ENCODE assay signal across 24 cellular contexts in the genomic region with DNA sequence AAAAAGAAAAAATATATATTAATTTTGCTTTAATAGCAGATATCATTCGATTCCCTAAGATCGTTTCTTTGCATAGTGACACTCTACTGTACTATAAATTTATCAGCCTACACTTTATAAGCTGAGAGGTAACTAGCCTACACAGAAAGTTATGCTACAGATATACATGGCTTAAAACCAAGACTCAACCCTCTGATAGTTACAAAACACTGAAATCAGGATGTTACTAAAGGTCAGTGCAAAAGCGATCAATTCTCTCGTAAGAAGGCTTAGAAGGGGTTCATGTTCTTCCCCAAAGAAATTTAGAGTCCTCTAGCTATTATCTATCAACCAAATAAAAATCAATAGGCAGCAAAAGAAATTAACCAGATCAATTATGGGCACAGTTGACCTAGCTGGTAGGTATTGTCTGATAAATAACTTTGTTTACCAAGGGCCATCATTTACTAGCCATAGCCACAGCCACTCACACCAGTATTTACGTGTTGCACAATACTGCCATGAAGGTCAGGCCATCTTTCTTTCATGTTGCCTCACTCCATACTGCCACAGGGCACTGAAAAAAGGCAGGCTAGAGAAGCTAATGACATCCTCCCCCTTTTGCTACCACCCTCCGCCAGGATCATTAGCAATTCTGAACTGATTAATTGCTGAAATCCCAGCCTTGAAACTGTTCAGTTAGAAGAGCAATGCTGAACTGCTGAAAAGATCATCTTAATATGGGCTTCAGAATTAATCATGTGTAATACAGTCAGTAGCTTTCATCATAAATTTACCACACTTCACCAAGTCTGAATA. TPM values are rescaled to one million over a fixed set of nuclear protein-coding genes. Genes with fewer than 3 reads are reported as not detected.
DNase-seq lines count a peak whose midpoint lies in the region; ATAC-seq and TF ChIP-seq lines count a peak whose summit lies in the region.
"Had no signal": no experiment of that assay in that cellular context is flagged by ENCODE, and none has a peak within 500 bp of the region (broad histone marks: within the 10 kb centered on the region; RNA-seq: fewer than 3 reads in every experiment).

No MANE protein-coding gene starts in this region.

- peak; percentile 67 for DNase-seq in HuH-7 (ENCODE audit: low spot score)
- peak; percentile 41 for DNase-seq in SK-MEL-5 (ENCODE audit: low read depth, low spot score)
- no peak for DNase-seq in Right ventricle myocardium superior
- DNase-seq in nephron progenitor cell = no peak
- no peak for DNase-seq in left lung
- no peak for DNase-seq in activated CD4-positive, alpha-beta T cell treated with anti-CD3 and anti-CD28 coated beads, Interleukin-2, amount 50 U/mL, for 48 hours
- DNase-seq: activated CD4-positive, CD25-positive, alpha-beta regulatory T cell treated with anti-CD3 and anti-CD28 coated beads, Interleukin-2, amount 50 U/mL, for 72 hours; COR-L47; effector CD8-positive, alpha-beta T cell; naive B cell; NCI-H1694; NCI-H226; ovary; Peyer's patch; stimulated activated CD4-positive, alpha-beta T cell treated with anti-CD3 and anti-CD28 coated beads, Interleukin-4, amount 100 ng/mL, for 24 hours; stomach; upper lobe of left lung had no signal

- ATAC-seq in Right ventricle myocardium superior (ENCODE audit: poor library complexity) (peak; percentile 80), HG03457 (IDR thresholded peaks at IDR 0.05; ENCODE audit: unreplicated experiment) (no peak), GM19397 (IDR thresholded peaks at IDR 0.05; ENCODE audit: unreplicated experiment) (no peak), left lung (no peak)

- peak overlapping the region; percentile 73 for H3K27ac Mint-ChIP-seq in nephron progenitor cell
- H3K27ac Mint-ChIP-seq: activated T-helper 2 cell treated with anti-CD3 and anti-CD28 coated beads, Interferon-gamma antibody, Interleukin-2, Interleukin-4, amounts not matched to agents 10 μg/mL and 5 μg/mL and 100 μg/mL, durations not matched to agents 14 hours and 24 hours and 36 hours had no signal

- no peak overlapping the region for H3K27ac ChIP-seq in left lung
- H3K27ac ChIP-seq: esophagus muscularis mucosa, ovary, Peyer's patch, stomach, upper lobe of left lung had no signal

- no peaks in the 10 kb centered on the region for H3K9me3 Mint-ChIP-seq in nephron progenitor cell
- H3K9me3 Mint-ChIP-seq: activated T-helper 2 cell treated with anti-CD3 and anti-CD28 coated beads, Interferon-gamma antibody, Interleukin-2, Interleukin-4, amounts not matched to agents 10 μg/mL and 5 μg/mL and 100 μg/mL, durations not matched to agents 14 hours and 24 hours and 36 hours; central memory CD8-positive, alpha-beta T cell; naive B cell had no signal

- peaks cover 6% of the 10 kb centered on the region for H3K4me1 Mint-ChIP-seq in nephron progenitor cell
- H3K4me1 Mint-ChIP-seq: central memory CD8-positive, alpha-beta T cell; naive B cell had no signal

- H3K27me3 Mint-ChIP-seq in nephron progenitor cell (ENCODE audit: low read depth, poor library complexity) = no peaks in the 10 kb centered on the region
- H3K27me3 Mint-ChIP-seq: central memory CD8-positive, alpha-beta T cell; naive B cell had no signal

- no peaks in the 10 kb centered on the region for H3K4me1 ChIP-seq in left lung
- H3K4me1 ChIP-seq: esophagus muscularis mucosa, Peyer's patch, stomach, upper lobe of left lung had no signal

- intact Hi-C loops in Right ventricle myocardium superior (cut with DNase I) = no loop called here
- intact Hi-C loops in left lung (cut with DNase I) = no loop called here

- TF ChIP-seq CTCF in nephron progenitor cell (IDR thresholded peaks at IDR 0.05) (no peak), left lung (IDR thresholded peaks at IDR 0.05) (no peak)

- H3K9me3 ChIP-seq in left lung = no peaks in the 10 kb centered on the region
- H3K9me3 ChIP-seq: esophagus muscularis mucosa, ovary, Peyer's patch, stomach, upper lobe of left lung had no signal

- H3K4me3 Mint-ChIP-seq in nephron progenitor cell = no peak overlapping the region
- H3K4me3 Mint-ChIP-seq: central memory CD8-positive, alpha-beta T cell had no signal

- H3K36me3 Mint-ChIP-seq in nephron progenitor cell (ENCODE audit: low read depth) = peaks cover 36% of the 10 kb centered on the region
- H3K36me3 Mint-ChIP-seq: naive B cell had no signal

- H3K36me3 ChIP-seq in left lung = peaks cover 0 to 16% of the 10 kb centered on the region in 2 donors
- H3K36me3 ChIP-seq: ovary, Peyer's patch, upper lobe of left lung had no signal

- H3K27me3 ChIP-seq in left lung = no peaks in the 10 kb centered on the region
- H3K27me3 ChIP-seq: esophagus muscularis mucosa, ovary, Peyer's patch, stomach, upper lobe of left lung had no signal

- in situ Hi-C loops in SK-MEL-5 (cut with HindIII; ENCODE audit: low pct_unique_long_range_greater_than_20kb, low sequenced_read_pairs) = no loop called here

- H3K4me3 ChIP-seq in left lung = no peak overlapping the region
- H3K4me3 ChIP-seq: esophagus muscularis mucosa, lung, ovary, Peyer's patch, smooth muscle cell, stomach, upper lobe of left lung had no signal

RNA-seq across cellular contexts. Expression of a gene that starts 43.7 kb away (rescaled TPM):
- total RNA-seq in SK-MEL-5 (2014; rRNA removed; shearing (Covaris generic)) = not detected in 2 replicates
- polyA plus RNA-seq in SK-MEL-5 (2015; cell fraction: cytosol; rRNA removed) = 0.13 TPM in 1 of 2 replicates, not detected in the other
- not detected in 2 replicates for polyA plus RNA-seq in SK-MEL-5 (2015; cell fraction: nucleus; rRNA removed)
- 0.65 TPM for total RNA-seq in Right ventricle myocardium superior
- total RNA-seq in left lung = 1 to 10 TPM in 1 of 2 donors, under 1 TPM in 1; 0.73 to 1.2 TPM

RNA-seq across cellular contexts. Expression of a gene that starts 46.6 kb away (rescaled TPM):
- total RNA-seq in SK-MEL-5 (2014; rRNA removed; shearing (Covaris generic)) = 315 and 329 TPM in 2 replicates
- 376 and 466 TPM in 2 replicates for polyA plus RNA-seq in SK-MEL-5 (2015; cell fraction: cytosol; rRNA removed)
- 88.2 and 111 TPM in 2 replicates for polyA plus RNA-seq in SK-MEL-5 (2015; cell fraction: nucleus; rRNA removed)
- total RNA-seq in Right ventricle myocardium superior = 89.7 TPM
- 100 to 1,000 TPM; 228 to 257 TPM for total RNA-seq in left lung

RNA-seq across cellular contexts. Expression of a gene that starts 56.4 kb away (rescaled TPM):
- total RNA-seq in SK-MEL-5 (2014; rRNA removed; shearing (Covaris generic)) = 45.9 and 51.5 TPM in 2 replicates
- 39.1 and 56.3 TPM in 2 replicates for polyA plus RNA-seq in SK-MEL-5 (2015; cell fraction: cytosol; rRNA removed)
- polyA plus RNA-seq in SK-MEL-5 (2015; cell fraction: nucleus; rRNA removed) = 35.0 and 39.5 TPM in 2 replicates
- total RNA-seq in Right ventricle myocardium superior (7.3 TPM), left lung (10 to 100 TPM; 10.3 to 17.7 TPM)

Comparison
In these comparisons a context has a peak if more than half of its experiments do, and no peak if none do; other contexts are left out.
1. DNase-seq: peak in HuH-7 (single experiment) and SK-MEL-5 (single experiment); none in Right ventricle myocardium superior (single experiment), nephron progenitor cell (single experiment), left lung (0 of 2) and activated CD4-positive, alpha-beta T cell treated with anti-CD3 and anti-CD28 coated beads, Interleukin-2, amount 50 U/mL, for 48 hours (0 of 2).